In the genomic region with DNA sequence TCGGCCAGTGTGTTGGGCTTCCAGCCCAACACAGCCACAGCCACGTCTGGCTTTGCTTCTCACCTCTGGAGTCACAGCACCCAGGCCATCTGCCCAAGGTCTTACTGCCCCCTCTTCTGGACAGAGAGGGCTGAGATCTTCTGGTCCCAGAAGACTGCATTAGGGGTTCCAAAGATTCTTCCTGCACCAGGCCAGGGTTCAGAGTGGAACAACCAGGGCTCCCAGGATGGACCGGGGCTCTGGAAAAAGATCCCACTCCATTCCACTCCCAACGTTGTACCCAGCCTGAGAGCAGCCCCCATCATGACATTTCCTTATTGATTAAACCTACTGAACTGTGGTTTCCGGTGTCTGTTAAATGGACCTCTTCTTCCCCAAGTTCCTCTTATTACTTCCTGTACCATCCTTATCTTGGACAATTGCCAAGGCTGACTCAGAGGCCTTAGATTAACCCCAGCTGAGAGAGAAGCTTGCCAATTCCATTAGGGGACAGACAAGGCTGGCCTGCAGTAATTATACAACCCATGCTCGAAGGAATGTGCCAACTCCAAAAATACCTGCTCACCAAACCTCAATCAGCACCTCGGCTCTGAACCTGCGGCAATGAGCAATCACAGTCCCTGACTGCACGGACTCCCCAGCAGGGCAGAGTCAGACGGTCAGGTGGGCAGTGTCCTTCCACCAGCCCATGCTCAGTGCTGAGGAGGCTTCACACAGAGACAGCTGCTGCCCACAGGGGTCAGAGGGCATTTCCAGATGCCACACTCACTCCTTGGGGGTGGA, we compare ENCODE assay signal across 9 cellular contexts. TPM values are rescaled to one million over a fixed set of nuclear protein-coding genes. Genes with fewer than 3 reads are reported as not detected.
DNase-seq lines count a peak whose midpoint lies in the region; ATAC-seq and TF ChIP-seq lines count a peak whose summit lies in the region.
"Had no signal": no experiment of that assay in that cellular context is flagged by ENCODE, and none has a peak within 500 bp of the region (broad histone marks: within the 10 kb centered on the region; RNA-seq: fewer than 3 reads in every experiment).

No MANE protein-coding gene starts in this region.

- peak overlapping the region; percentile 37 for H3K4me2 ChIP-seq in osteoblast (ENCODE audit: insufficient read depth, low read length)

- H3K36me3 Mint-ChIP-seq in T-helper 17 cell (ENCODE audit: low read depth): no peaks in the 10 kb centered on the region

- in situ Hi-C loops in HAP-1 (cut with MboI; ENCODE audit: low sequenced_read_pairs): no loop called here

- no peak overlapping the region for H3K4me3 Mint-ChIP-seq in T-helper 17 cell
- H3K4me3 Mint-ChIP-seq: activated T-cell treated with anti-CD3 and anti-CD28 coated beads, Interleukin-2, amount 50 U/mL, for 4 hours had no signal

- DNase-seq in EL: peak; percentile 95
- peak; percentile 25 for DNase-seq in GOT3 (lab: John Stamatoyannopoulos, UW)
- peak; percentile 34 for DNase-seq in NCI-H1092 treated with DMSO at 0.1 percent for 48 hours (lab: John Stamatoyannopoulos, UW)
- DNase-seq in T-helper 17 cell: no peak
- peak; percentile 96 for DNase-seq in fibroblast of the aortic adventitia (ENCODE audit: low read depth)
- peak; percentile 97 for DNase-seq in osteoblast (ENCODE audit: insufficient read length, low spot score, missing footprints)
- DNase-seq in HAP-1 (ENCODE audit: low spot score in 2 of 2): no peak
- DNase-seq: activated T-cell treated with anti-CD3 and anti-CD28 coated beads, Interleukin-2, amount 50 U/mL, for 4 hours had no signal

- no peaks in the 10 kb centered on the region for H3K27me3 ChIP-seq in osteoblast (ENCODE audit: insufficient read depth, low read length)
- H3K27me3 ChIP-seq in HAP-1 (ENCODE audit: low read depth): no peaks in the 10 kb centered on the region

- no peaks in the 10 kb centered on the region for H4K20me1 ChIP-seq in osteoblast (ENCODE audit: insufficient read depth, low read length)

- H3K27me3 Mint-ChIP-seq in T-helper 17 cell: no peaks in the 10 kb centered on the region

- no peak overlapping the region for H3K27ac ChIP-seq in osteoblast (ENCODE audit: low read depth, low read length)

- ATAC-seq in T-helper 17 cell (peak; percentile 71), GM19397 (IDR thresholded peaks at IDR 0.05; ENCODE audit: unreplicated experiment) (no peak)

- H3K36me3 ChIP-seq in osteoblast (ENCODE audit: insufficient read depth, low read length) (no peaks in the 10 kb centered on the region), HAP-1 (replicated peaks) (no peaks in the 10 kb centered on the region; the same call in 1 of the 2 replicates)

- H3K27ac Mint-ChIP-seq in T-helper 17 cell: no peak overlapping the region

- H3K9me3 ChIP-seq in T-helper 17 cell (ENCODE audit: control insufficient read depth, low read length, poor library complexity, severe bottlenecking) (no peaks in the 10 kb centered on the region), osteoblast (ENCODE audit: low read depth, low read length) (no peaks in the 10 kb centered on the region), HAP-1 (no peaks in the 10 kb centered on the region)

- peak overlapping the region; percentile 67 for H2AFZ ChIP-seq in osteoblast (ENCODE audit: low read length)

- H3K79me2 ChIP-seq in osteoblast (ENCODE audit: insufficient read depth, low read length): no peaks in the 10 kb centered on the region

- peaks cover 15% of the 10 kb centered on the region for H3K4me1 Mint-ChIP-seq in T-helper 17 cell

- H3K4me1 ChIP-seq in osteoblast (ENCODE audit: insufficient read depth, low read length) (peaks cover 19% of the 10 kb centered on the region), HAP-1 (no peaks in the 10 kb centered on the region)

- peak; percentile 56 for TF ChIP-seq CTCF in fibroblast of the aortic adventitia (IDR thresholded peaks at IDR 0.05; ENCODE audit: insufficient read depth, low read length)
- TF ChIP-seq CTCF in osteoblast (IDR thresholded peaks at IDR 0.05; ENCODE audit: extremely low read depth, low read depth, low read length): peak; percentile 38

- no peak overlapping the region for H3K4me3 ChIP-seq in fibroblast of the aortic adventitia (ENCODE audit: low read depth, low read length)
- H3K4me3 ChIP-seq in osteoblast (ENCODE audit: insufficient read depth, low read length): no peak overlapping the region
- no peak overlapping the region for H3K4me3 ChIP-seq in HAP-1

RNA-seq across cellular contexts. Expression of a gene that starts 47.9 kb away (rescaled TPM):
- total RNA-seq in T-helper 17 cell (not detected), fibroblast of the aortic adventitia (ENCODE audit: low replicate concordance) (not detected in 2 replicates), osteoblast (not detected in 2 replicates)
- total RNA-seq: activated T-cell treated with anti-CD3 and anti-CD28 coated beads, Interleukin-2, amount 50 U/mL, for 4 hours had no signal

RNA-seq across cellular contexts. Expression of a gene that starts 50.7 kb away (rescaled TPM):
- total RNA-seq in T-helper 17 cell (1 to 10 TPM; 1.9 to 2.5 TPM), fibroblast of the aortic adventitia (ENCODE audit: low replicate concordance) (3.7 and 8.6 TPM in 2 replicates), osteoblast (8.3 and 9.1 TPM in 2 replicates)

Comparison
In these comparisons a context has a peak if more than half of its experiments do, and no peak if none do; other contexts are left out.
1. DNase-seq: peak in EL (single experiment), GOT3 (single experiment), NCI-H1092 treated with DMSO at 0.1 percent for 48 hours (single experiment), fibroblast of the aortic adventitia (single experiment) and osteoblast (single experiment); none in T-helper 17 cell (0 of 3) and HAP-1 (0 of 2).